Comparison of ENCODE assay signal across 8 cellular contexts in the genomic region with DNA sequence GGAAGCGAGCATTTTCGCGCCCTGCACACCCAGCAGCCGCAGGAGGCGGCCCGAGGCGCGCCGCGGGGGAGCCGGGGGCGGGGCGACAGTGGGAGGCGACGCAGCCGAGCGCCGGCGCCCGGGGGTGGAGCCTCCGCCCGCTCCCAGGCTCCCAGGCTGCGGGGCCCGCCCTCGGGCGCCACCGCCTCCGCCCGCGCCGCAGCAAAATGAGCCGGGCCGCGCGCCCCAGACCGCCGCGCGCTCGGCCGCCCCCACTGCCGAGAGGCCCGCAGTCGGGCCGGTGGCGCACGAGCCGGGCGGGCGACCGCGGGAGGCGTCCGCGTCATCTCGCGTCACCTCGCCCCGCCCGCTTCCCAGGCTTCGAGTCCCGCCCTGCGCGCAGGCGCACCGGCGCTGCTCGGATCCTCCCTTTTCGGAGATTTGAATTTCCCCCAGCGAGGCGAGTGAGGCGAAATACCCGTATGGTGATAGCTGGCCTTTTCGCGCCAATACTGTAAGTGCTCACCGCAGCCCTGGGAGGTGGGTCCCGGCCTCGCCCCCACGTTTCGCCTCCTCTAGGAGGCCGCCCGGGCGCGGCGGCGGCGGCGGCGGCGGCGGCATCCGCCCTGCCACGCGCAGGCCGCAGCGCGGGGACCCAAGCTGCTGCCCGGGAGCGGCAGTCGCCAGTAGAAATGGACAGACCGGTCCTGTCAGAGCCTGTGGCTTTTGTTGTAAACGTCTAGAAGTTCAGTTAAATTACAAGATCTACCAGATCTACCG. TPM values are rescaled to one million over a fixed set of nuclear protein-coding genes. Genes with fewer than 3 reads are reported as not detected.
A peak's percentile ranks its signal among the peaks of the same experiment; 100 is the strongest.
DNase-seq lines count a peak whose midpoint lies in the region; ATAC-seq and TF ChIP-seq lines count a peak whose summit lies in the region.

A gene with protein sequence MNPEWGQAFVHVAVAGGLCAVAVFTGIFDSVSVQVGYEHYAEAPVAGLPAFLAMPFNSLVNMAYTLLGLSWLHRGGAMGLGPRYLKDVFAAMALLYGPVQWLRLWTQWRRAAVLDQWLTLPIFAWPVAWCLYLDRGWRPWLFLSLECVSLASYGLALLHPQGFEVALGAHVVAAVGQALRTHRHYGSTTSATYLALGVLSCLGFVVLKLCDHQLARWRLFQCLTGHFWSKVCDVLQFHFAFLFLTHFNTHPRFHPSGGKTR (plus strand): TSS at position 387 of the 759 bp plus-strand sequence. CDS start 9,309 bp downstream, outside the sequence.

- peak within 1 kb of the TSS; percentile 81 for H4K91ac ChIP-seq in H9 (ENCODE audit: insufficient read length, low read depth, low read length)

- peak within 1 kb of the TSS; percentile 41 for H2BK12ac ChIP-seq in H9 (ENCODE audit: insufficient read length, low read depth, low read length)

- H3K36me3 Mint-ChIP-seq in H9 (ENCODE audit: insufficient read depth in 1 of 3, low read depth in 3 of 3): peaks cover 6 to 18% (median 8%) of the 10 kb centered on the region in 3 experiments
- peaks cover 7% of the 10 kb centered on the region for H3K36me3 Mint-ChIP-seq in natural killer cell treated with Interleukin-12 subunit alpha and Interleukin-12 subunit beta and Interleukin-15 and Interleukin-18, amount 100 ng/mL, for 72 hours

- H3T11ph ChIP-seq in H9 (ENCODE audit: low read length): peak within 1 kb of the TSS; percentile 73

- peak within 1 kb of the TSS; percentile 100 for H3K18ac ChIP-seq in H9 (ENCODE audit: insufficient read length, low read depth, low read length)

- DNase-seq in ELF-1 (ENCODE audit: low read depth, low spot score) (peak; percentile 96), H9 (peak; percentile 79), RWPE1 (ENCODE audit: low spot score) (peak; percentile 84), fibroblast of peridontal ligament (ENCODE audit: extremely low read depth) (peak; percentile 79)
- peak; percentile 88 for DNase-seq in activated T-helper 9 cell treated with anti-CD3 and anti-CD28 coated beads, Interleukin-2, amount 50 U/mL, for 16 hours (ENCODE audit: low read depth)
- DNase-seq in natural killer cell treated with Interleukin-12 subunit alpha and Interleukin-12 subunit beta and Interleukin-15 and Interleukin-18, amount 100 ng/mL, for 72 hours (ENCODE audit: low spot score): peak; percentile 93
- DNase-seq in stimulated activated naive CD4-positive, alpha-beta T cell treated with Interleukin-2 at 50 U/mL for 16 hours (lab: John Stamatoyannopoulos, UW): peak; percentile 82

- H3K9ac ChIP-seq in H9 (ENCODE audit: extremely low read depth, insufficient read length, low read length): peak within 1 kb of the TSS; percentile 99
- H3K9ac ChIP-seq in Loucy (ENCODE audit: low read depth, low read length, poor library complexity, severe bottlenecking): peak within 1 kb of the TSS; percentile 100

- H3K79me2 ChIP-seq in H9 (ENCODE audit: insufficient read depth, low read length) (peaks cover 21% of the 10 kb centered on the region; the same call in 1 of the 2 replicates), Loucy (ENCODE audit: insufficient read depth, low read length) (peaks cover 62% of the 10 kb centered on the region)

- H2AFZ ChIP-seq in H9 (ENCODE audit: low read length) (no peak within 1 kb of the TSS), Loucy (ENCODE audit: low read length) (no peak within 1 kb of the TSS)

- H3K36me3 ChIP-seq in Loucy (ENCODE audit: insufficient read depth, low read length): no peaks in the 10 kb centered on the region; the same call in 1 of the 2 replicates

- CTCF ChIA-PET in RWPE1 (lab: Yijun Ruan, JAX): no interaction called here

- H4K5ac ChIP-seq in H9 (ENCODE audit: insufficient read length, low read depth, low read length): peak within 1 kb of the TSS; percentile 88

- H3K4me1 ChIP-seq in H9 (ENCODE audit: insufficient read depth, low read length) (no peaks in the 10 kb centered on the region; the same call in 1 of the 2 replicates), Loucy (ENCODE audit: insufficient read depth, low read length, poor library complexity, severe bottlenecking) (peaks cover 21% of the 10 kb centered on the region)

- no peaks in the 10 kb centered on the region for H3K79me1 ChIP-seq in H9 (ENCODE audit: insufficient read depth, low read depth, low read length, poor library complexity, severe bottlenecking)

- H3K23me2 ChIP-seq in H9 (ENCODE audit: insufficient read length, low read depth, low read length, poor library complexity, severe bottlenecking): peaks cover 18% of the 10 kb centered on the region

- no peak within 1 kb of the TSS for H4K8ac ChIP-seq in H9 (replicated peaks; ENCODE audit: insufficient read length, low read depth, low read length)

- no peak for TF ChIP-seq CTCF in H9 (conservative IDR thresholded peaks at IDR 0.05)
- TF ChIP-seq CTCF in Loucy (conservative IDR thresholded peaks at IDR 0.05; ENCODE audit: low read length): no peak
- no peak for TF ChIP-seq CTCF in RWPE1 (conservative IDR thresholded peaks at IDR 0.05; ENCODE audit: low read depth)

- peaks cover 4 to 11% of the 10 kb centered on the region in 2 experiments; a peak in 4 of 5 replicates for H3K9me3 Mint-ChIP-seq in H9
- no peaks in the 10 kb centered on the region for H3K9me3 Mint-ChIP-seq in natural killer cell treated with Interleukin-12 subunit alpha and Interleukin-12 subunit beta and Interleukin-15 and Interleukin-18, amount 100 ng/mL, for 72 hours

- peak; percentile 75 to 82 for ATAC-seq in natural killer cell treated with Interleukin-12 subunit alpha and Interleukin-12 subunit beta and Interleukin-15 and Interleukin-18, amount 100 ng/mL, for 72 hours

- H3K23ac ChIP-seq in H9 (ENCODE audit: insufficient read length, low read depth, low read length): no peak within 1 kb of the TSS

- H3K4me3 ChIP-seq in Loucy (ENCODE audit: low read length, poor library complexity, severe bottlenecking): peak within 1 kb of the TSS; percentile 97

- H4K20me1 ChIP-seq in H9 (ENCODE audit: control insufficient read depth, insufficient read depth, insufficient read length) (no peaks in the 10 kb centered on the region), Loucy (ENCODE audit: insufficient read depth, low read length, poor library complexity, severe bottlenecking) (peaks cover 27% of the 10 kb centered on the region)

- no peaks in the 10 kb centered on the region for H3K27me3 Mint-ChIP-seq in H9 (ENCODE audit: low read depth)
- H3K27me3 Mint-ChIP-seq in natural killer cell treated with Interleukin-12 subunit alpha and Interleukin-12 subunit beta and Interleukin-15 and Interleukin-18, amount 100 ng/mL, for 72 hours: no peaks in the 10 kb centered on the region

- H3K27ac Mint-ChIP-seq in H9: peak within 1 kb of the TSS; percentile 100
- peak within 1 kb of the TSS; percentile 99 to 100 for H3K27ac Mint-ChIP-seq in natural killer cell treated with Interleukin-12 subunit alpha and Interleukin-12 subunit beta and Interleukin-15 and Interleukin-18, amount 100 ng/mL, for 72 hours

- peak within 1 kb of the TSS; percentile 83 for H3K56ac ChIP-seq in H9 (ENCODE audit: insufficient read length, low read depth, low read length)

- WGBS in H9 (ENCODE audit: extremely low coverage, insufficient read length, low lambda C conversion rate): no CpG with 5 or more reads among the region's 103 CpGs

- H3K14ac ChIP-seq in H9 (ENCODE audit: insufficient read depth, low read length): peak within 1 kb of the TSS; percentile 100

- H2BK120ac ChIP-seq in H9 (ENCODE audit: low read depth, low read length, poor library complexity, severe bottlenecking): peak within 1 kb of the TSS; percentile 98

- H3K4me3 Mint-ChIP-seq in H9: peak within 1 kb of the TSS; percentile 100
- H3K4me3 Mint-ChIP-seq in natural killer cell treated with Interleukin-12 subunit alpha and Interleukin-12 subunit beta and Interleukin-15 and Interleukin-18, amount 100 ng/mL, for 72 hours: peak within 1 kb of the TSS; percentile 97

- H3K4ac ChIP-seq in H9 (ENCODE audit: low read depth, low read length): peak within 1 kb of the TSS; percentile 88; the same call in 1 of the 2 replicates

- H3K4me1 Mint-ChIP-seq in H9: peaks cover 27 to 36% of the 10 kb centered on the region in 2 experiments
- H3K4me1 Mint-ChIP-seq in natural killer cell treated with Interleukin-12 subunit alpha and Interleukin-12 subunit beta and Interleukin-15 and Interleukin-18, amount 100 ng/mL, for 72 hours (ENCODE audit: low read depth in 2 of 2): peaks cover 17 to 27% of the 10 kb centered on the region in 2 donors

- H2BK15ac ChIP-seq in H9 (ENCODE audit: low read depth, low read length): no peak within 1 kb of the TSS

- H2BK5ac ChIP-seq in H9 (ENCODE audit: insufficient read length, low read length): peak within 1 kb of the TSS; percentile 94

- H3K9me3 ChIP-seq in H9 (ENCODE audit: control insufficient read depth, low read depth, low read length) (no peaks in the 10 kb centered on the region), Loucy (ENCODE audit: insufficient read depth, low read depth, low read length) (no peaks in the 10 kb centered on the region)

- no peak within 1 kb of the TSS for H2BK20ac ChIP-seq in H9 (ENCODE audit: low read depth, low read length, poor library complexity, severe bottlenecking)

- H3K27ac ChIP-seq in H9 (ENCODE audit: insufficient read length, low read depth, low read length) (peak within 1 kb of the TSS; percentile 94), RWPE1 (peak within 1 kb of the TSS; percentile 97)

- no peaks in the 10 kb centered on the region for H3K27me3 ChIP-seq in H9 (ENCODE audit: insufficient read depth, low read length)
- peaks cover 6% of the 10 kb centered on the region for H3K27me3 ChIP-seq in Loucy (ENCODE audit: insufficient read depth, low read length, poor library complexity, severe bottlenecking)

- H3K9me2 ChIP-seq in Loucy (replicated peaks; ENCODE audit: low read depth, low read length): no peaks in the 10 kb centered on the region

- H3F3A ChIP-seq in Loucy (ENCODE audit: low read depth): peaks cover 10% of the 10 kb centered on the region; the same call in 1 of the 2 replicates

- POLR2A ChIA-PET in RWPE1 (lab: Yijun Ruan, JAX; ENCODE audit: low non-redundant PET): interaction anchor here (1.3 kb wide), 1 partner anchor 47 kb away, joined by 3 read pairs; a partner anchor contains a TSS

- no peak within 1 kb of the TSS for H2AK5ac ChIP-seq in H9 (ENCODE audit: insufficient read length, low read length)

- peak within 1 kb of the TSS; percentile 48 for H3K4me2 ChIP-seq in H9 (ENCODE audit: insufficient read depth, insufficient read length, low read length)
- H3K4me2 ChIP-seq in Loucy (ENCODE audit: low read depth, low read length, poor library complexity, severe bottlenecking): peak within 1 kb of the TSS; percentile 98

RNA-seq across cellular contexts. Expression of the gene that starts here (rescaled TPM):
- total RNA-seq in H9 (2021): 1.9 and 2.7 TPM in 2 replicates
- 1 to 10 TPM; 2.4 to 6.9 TPM for total RNA-seq in natural killer cell treated with Interleukin-12 subunit alpha and Interleukin-12 subunit beta and Interleukin-15 and Interleukin-18, amount 100 ng/mL, for 72 hours

Comparison
In these comparisons a context has a peak if more than half of its experiments do, and no peak if none do; other contexts are left out.
1. Peak in every context shown above with its lines: DNase-seq, ATAC-seq, H3K4me3 ChIP-seq and H3K27ac ChIP-seq.